1 cellular context compared by ENCODE assay signal in the genomic region with DNA sequence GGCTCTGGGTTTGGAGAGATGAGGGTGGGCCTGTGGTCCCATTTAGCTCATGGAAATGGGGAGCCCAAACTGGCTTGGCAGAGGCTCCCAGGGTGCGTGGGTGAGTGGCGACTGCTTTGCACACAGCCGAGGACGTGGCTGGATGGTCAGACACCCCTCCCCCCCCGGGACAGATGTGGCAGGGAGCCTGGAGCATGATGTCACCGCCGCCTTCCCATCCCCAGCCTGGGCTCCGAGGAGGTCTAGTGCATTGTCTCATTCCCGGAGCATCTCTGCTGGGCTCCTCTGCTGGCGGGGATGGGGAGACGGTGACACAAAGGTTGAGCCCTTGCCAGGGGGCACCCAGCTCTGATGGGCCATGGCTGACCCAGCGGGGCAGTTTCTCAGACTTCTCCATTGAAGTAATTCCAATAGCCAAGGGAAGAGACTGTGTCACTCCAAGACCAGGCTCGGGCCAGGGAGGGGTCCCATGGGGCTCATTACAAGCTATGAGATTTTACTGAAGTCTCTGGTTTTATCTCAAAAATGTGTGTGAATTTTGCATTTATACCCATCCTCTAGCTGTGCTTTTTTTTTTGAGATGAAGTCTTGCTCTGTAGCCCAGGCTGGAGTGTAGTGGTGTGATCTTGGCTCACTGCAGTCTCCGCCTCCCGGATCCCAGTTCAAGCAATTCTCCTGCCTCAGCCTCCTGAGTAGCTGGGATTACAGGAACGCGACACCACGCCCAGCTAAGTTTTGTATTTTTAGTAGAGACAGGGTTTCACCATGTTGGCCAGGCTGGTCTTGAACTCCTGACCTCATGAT.
A peak's percentile ranks its signal among the peaks of the same experiment; 100 is the strongest.
TF ChIP-seq lines count a peak whose summit lies in the region.

No MANE protein-coding gene starts in this region.

TF ChIP-seq in HEK293, 187 proteins besides CTCF, POLR2A, EP300 and RAD21 (continued from another document and continues in another):
- TF ChIP-seq ZNF549 (tag by site-specific recombination; IDR thresholded peaks at IDR 0.05) (no peak), ZBTB20 (tag by site-specific recombination; IDR thresholded peaks at IDR 0.05) (no peak), ZNF600 (tag by site-specific recombination; IDR thresholded peaks at IDR 0.05) (0 out of 2 replicates have a peak, but pooled peaks have one; percentile 37), ZFHX2 (tag by site-specific recombination; conservative IDR thresholded peaks at IDR 0.05) (peak; percentile 80), ZFP69B (tag by site-specific recombination; IDR thresholded peaks at IDR 0.05) (peak; percentile 43; the same call in 1 of the 2 replicates), TRIM28 (IDR thresholded peaks at IDR 0.05; ENCODE audit: borderline replicate concordance, low read length) (no peak), REPIN1 (tag by site-specific recombination; IDR thresholded peaks at IDR 0.05; ENCODE audit: low read depth) (no peak), GLIS1 (tag by site-specific recombination; IDR thresholded peaks at IDR 0.05) (peak; percentile 98), ZNF664 (tag by site-specific recombination; IDR thresholded peaks at IDR 0.05) (no peak), KLF9 (tag by site-specific recombination; IDR thresholded peaks at IDR 0.05; ENCODE audit: low read depth) (no peak), ZNF37A (tag by site-specific recombination; IDR thresholded peaks at IDR 0.05) (no peak), BCL11B (tag by site-specific recombination; IDR thresholded peaks at IDR 0.05; ENCODE audit: low read depth) (no peak), ZNF626 (tag by site-specific recombination; IDR thresholded peaks at IDR 0.05) (no peak), EGR2 (tag by site-specific recombination; IDR thresholded peaks at IDR 0.05; ENCODE audit: low read depth) (peak; percentile 60), ZNF366 (tag by site-specific recombination; conservative IDR thresholded peaks at IDR 0.05) (peak; percentile 39; the same call in 1 of the 2 replicates), PRDM1 (tag by site-specific recombination; IDR thresholded peaks at IDR 0.05) (no peak), ZNF521 (tag by site-specific recombination; IDR thresholded peaks at IDR 0.05) (no peak), ZBTB21 (tag by site-specific recombination; IDR thresholded peaks at IDR 0.05) (peak; percentile 58; the same call in 1 of the 2 replicates)
- TF ChIP-seq, protein P1, sequence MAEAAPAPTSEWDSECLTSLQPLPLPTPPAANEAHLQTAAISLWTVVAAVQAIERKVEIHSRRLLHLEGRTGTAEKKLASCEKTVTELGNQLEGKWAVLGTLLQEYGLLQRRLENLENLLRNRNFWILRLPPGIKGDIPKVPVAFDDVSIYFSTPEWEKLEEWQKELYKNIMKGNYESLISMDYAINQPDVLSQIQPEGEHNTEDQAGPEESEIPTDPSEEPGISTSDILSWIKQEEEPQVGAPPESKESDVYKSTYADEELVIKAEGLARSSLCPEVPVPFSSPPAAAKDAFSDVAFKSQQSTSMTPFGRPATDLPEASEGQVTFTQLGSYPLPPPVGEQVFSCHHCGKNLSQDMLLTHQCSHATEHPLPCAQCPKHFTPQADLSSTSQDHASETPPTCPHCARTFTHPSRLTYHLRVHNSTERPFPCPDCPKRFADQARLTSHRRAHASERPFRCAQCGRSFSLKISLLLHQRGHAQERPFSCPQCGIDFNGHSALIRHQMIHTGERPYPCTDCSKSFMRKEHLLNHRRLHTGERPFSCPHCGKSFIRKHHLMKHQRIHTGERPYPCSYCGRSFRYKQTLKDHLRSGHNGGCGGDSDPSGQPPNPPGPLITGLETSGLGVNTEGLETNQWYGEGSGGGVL (tag by site-specific recombination; IDR thresholded peaks at IDR 0.05), result peak; percentile 60
- TF ChIP-seq, protein P2, sequence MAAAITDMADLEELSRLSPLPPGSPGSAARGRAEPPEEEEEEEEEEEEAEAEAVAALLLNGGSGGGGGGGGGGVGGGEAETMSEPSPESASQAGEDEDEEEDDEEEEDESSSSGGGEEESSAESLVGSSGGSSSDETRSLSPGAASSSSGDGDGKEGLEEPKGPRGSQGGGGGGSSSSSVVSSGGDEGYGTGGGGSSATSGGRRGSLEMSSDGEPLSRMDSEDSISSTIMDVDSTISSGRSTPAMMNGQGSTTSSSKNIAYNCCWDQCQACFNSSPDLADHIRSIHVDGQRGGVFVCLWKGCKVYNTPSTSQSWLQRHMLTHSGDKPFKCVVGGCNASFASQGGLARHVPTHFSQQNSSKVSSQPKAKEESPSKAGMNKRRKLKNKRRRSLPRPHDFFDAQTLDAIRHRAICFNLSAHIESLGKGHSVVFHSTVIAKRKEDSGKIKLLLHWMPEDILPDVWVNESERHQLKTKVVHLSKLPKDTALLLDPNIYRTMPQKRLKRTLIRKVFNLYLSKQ (tag by site-specific recombination; IDR thresholded peaks at IDR 0.05; ENCODE audit: borderline replicate concordance), result no peak
- TF ChIP-seq, protein P3, sequence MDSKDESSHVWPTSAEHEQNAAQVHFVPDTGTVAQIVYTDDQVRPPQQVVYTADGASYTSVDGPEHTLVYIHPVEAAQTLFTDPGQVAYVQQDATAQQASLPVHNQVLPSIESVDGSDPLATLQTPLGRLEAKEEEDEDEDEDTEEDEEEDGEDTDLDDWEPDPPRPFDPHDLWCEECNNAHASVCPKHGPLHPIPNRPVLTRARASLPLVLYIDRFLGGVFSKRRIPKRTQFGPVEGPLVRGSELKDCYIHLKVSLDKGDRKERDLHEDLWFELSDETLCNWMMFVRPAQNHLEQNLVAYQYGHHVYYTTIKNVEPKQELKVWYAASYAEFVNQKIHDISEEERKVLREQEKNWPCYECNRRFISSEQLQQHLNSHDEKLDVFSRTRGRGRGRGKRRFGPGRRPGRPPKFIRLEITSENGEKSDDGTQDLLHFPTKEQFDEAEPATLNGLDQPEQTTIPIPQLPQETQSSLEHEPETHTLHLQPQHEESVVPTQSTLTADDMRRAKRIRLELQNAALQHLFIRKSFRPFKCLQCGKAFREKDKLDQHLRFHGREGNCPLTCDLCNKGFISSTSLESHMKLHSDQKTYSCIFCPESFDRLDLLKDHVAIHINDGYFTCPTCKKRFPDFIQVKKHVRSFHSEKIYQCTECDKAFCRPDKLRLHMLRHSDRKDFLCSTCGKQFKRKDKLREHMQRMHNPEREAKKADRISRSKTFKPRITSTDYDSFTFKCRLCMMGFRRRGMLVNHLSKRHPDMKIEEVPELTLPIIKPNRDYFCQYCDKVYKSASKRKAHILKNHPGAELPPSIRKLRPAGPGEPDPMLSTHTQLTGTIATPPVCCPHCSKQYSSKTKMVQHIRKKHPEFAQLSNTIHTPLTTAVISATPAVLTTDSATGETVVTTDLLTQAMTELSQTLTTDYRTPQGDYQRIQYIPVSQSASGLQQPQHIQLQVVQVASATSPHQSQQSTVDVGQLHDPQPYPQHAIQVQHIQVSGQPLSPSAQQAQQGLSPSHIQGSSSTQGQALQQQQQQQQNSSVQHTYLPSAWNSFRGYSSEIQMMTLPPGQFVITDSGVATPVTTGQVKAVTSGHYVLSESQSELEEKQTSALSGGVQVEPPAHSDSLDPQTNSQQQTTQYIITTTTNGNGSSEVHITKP (tag by site-specific recombination; IDR thresholded peaks at IDR 0.05), result peak; percentile 64
- TF ChIP-seq, protein P4, sequence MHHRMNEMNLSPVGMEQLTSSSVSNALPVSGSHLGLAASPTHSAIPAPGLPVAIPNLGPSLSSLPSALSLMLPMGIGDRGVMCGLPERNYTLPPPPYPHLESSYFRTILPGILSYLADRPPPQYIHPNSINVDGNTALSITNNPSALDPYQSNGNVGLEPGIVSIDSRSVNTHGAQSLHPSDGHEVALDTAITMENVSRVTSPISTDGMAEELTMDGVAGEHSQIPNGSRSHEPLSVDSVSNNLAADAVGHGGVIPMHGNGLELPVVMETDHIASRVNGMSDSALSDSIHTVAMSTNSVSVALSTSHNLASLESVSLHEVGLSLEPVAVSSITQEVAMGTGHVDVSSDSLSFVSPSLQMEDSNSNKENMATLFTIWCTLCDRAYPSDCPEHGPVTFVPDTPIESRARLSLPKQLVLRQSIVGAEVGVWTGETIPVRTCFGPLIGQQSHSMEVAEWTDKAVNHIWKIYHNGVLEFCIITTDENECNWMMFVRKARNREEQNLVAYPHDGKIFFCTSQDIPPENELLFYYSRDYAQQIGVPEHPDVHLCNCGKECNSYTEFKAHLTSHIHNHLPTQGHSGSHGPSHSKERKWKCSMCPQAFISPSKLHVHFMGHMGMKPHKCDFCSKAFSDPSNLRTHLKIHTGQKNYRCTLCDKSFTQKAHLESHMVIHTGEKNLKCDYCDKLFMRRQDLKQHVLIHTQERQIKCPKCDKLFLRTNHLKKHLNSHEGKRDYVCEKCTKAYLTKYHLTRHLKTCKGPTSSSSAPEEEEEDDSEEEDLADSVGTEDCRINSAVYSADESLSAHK (tag by site-specific recombination; IDR thresholded peaks at IDR 0.05), result no peak
- TF ChIP-seq, protein P5, sequence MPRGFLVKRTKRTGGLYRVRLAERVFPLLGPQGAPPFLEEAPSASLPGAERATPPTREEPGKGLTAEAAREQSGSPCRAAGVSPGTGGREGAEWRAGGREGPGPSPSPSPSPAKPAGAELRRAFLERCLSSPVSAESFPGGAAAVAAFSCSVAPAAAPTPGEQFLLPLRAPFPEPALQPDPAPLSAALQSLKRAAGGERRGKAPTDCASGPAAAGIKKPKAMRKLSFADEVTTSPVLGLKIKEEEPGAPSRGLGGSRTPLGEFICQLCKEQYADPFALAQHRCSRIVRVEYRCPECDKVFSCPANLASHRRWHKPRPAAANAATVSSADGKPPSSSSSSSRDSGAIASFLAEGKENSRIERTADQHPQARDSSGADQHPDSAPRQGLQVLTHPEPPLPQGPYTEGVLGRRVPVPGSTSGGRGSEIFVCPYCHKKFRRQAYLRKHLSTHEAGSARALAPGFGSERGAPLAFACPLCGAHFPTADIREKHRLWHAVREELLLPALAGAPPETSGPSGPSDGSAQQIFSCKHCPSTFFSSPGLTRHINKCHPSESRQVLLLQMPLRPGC (tag by site-specific recombination; IDR thresholded peaks at IDR 0.05), result no peak
- TF ChIP-seq, protein P6, sequence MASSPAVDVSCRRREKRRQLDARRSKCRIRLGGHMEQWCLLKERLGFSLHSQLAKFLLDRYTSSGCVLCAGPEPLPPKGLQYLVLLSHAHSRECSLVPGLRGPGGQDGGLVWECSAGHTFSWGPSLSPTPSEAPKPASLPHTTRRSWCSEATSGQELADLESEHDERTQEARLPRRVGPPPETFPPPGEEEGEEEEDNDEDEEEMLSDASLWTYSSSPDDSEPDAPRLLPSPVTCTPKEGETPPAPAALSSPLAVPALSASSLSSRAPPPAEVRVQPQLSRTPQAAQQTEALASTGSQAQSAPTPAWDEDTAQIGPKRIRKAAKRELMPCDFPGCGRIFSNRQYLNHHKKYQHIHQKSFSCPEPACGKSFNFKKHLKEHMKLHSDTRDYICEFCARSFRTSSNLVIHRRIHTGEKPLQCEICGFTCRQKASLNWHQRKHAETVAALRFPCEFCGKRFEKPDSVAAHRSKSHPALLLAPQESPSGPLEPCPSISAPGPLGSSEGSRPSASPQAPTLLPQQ (tag by site-specific recombination; IDR thresholded peaks at IDR 0.05), result 0 out of 2 replicates have a peak, but pooled peaks have one; percentile 40
- TF ChIP-seq, protein P7, sequence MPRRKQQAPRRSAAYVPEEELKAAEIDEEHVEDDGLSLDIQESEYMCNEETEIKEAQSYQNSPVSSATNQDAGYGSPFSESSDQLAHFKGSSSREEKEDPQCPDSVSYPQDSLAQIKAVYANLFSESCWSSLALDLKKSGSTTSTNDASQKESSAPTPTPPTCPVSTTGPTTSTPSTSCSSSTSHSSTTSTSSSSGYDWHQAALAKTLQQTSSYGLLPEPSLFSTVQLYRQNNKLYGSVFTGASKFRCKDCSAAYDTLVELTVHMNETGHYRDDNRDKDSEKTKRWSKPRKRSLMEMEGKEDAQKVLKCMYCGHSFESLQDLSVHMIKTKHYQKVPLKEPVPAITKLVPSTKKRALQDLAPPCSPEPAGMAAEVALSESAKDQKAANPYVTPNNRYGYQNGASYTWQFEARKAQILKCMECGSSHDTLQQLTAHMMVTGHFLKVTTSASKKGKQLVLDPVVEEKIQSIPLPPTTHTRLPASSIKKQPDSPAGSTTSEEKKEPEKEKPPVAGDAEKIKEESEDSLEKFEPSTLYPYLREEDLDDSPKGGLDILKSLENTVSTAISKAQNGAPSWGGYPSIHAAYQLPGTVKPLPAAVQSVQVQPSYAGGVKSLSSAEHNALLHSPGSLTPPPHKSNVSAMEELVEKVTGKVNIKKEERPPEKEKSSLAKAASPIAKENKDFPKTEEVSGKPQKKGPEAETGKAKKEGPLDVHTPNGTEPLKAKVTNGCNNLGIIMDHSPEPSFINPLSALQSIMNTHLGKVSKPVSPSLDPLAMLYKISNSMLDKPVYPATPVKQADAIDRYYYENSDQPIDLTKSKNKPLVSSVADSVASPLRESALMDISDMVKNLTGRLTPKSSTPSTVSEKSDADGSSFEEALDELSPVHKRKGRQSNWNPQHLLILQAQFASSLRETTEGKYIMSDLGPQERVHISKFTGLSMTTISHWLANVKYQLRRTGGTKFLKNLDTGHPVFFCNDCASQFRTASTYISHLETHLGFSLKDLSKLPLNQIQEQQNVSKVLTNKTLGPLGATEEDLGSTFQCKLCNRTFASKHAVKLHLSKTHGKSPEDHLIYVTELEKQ (tag by site-specific recombination; IDR thresholded peaks at IDR 0.05; ENCODE audit: borderline replicate concordance), result 0 out of 2 replicates have a peak, but pooled peaks have one; percentile 35
- TF ChIP-seq, protein P8, sequence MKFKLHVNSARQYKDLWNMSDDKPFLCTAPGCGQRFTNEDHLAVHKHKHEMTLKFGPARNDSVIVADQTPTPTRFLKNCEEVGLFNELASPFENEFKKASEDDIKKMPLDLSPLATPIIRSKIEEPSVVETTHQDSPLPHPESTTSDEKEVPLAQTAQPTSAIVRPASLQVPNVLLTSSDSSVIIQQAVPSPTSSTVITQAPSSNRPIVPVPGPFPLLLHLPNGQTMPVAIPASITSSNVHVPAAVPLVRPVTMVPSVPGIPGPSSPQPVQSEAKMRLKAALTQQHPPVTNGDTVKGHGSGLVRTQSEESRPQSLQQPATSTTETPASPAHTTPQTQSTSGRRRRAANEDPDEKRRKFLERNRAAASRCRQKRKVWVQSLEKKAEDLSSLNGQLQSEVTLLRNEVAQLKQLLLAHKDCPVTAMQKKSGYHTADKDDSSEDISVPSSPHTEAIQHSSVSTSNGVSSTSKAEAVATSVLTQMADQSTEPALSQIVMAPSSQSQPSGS (tag by site-specific recombination; IDR thresholded peaks at IDR 0.05; ENCODE audit: low read depth), result peak; percentile 49; the same call in 1 of the 2 replicates
- TF ChIP-seq, protein P9, sequence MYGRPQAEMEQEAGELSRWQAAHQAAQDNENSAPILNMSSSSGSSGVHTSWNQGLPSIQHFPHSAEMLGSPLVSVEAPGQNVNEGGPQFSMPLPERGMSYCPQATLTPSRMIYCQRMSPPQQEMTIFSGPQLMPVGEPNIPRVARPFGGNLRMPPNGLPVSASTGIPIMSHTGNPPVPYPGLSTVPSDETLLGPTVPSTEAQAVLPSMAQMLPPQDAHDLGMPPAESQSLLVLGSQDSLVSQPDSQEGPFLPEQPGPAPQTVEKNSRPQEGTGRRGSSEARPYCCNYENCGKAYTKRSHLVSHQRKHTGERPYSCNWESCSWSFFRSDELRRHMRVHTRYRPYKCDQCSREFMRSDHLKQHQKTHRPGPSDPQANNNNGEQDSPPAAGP (tag by site-specific recombination; IDR thresholded peaks at IDR 0.05), result peak; percentile 57; the same call in 1 of the 2 replicates
